Comparison of ENCODE assay signal across 19 cellular contexts in the genomic region with DNA sequence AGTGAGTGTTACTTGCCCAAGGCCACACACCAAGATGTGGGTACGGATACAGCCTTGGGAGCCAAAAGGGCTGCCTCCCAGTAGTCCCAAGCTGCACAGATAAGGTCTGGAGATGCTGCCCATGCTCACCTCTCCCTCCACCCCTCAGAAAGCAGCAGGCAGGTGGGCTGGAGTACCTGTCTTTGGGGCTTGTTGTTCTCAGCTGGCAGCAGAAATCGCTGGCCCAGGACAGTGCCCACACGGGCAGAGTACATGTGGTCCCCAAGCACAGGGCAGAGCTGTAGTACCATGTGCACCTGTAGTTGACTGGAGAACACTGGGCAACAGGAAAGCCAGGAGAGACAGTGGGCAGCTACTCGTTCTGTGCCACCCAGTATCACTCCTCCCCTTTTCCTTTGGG. TPM values are rescaled to one million over a fixed set of nuclear protein-coding genes. Genes with fewer than 3 reads are reported as not detected.
DNase-seq lines count a peak whose midpoint lies in the region; ATAC-seq and TF ChIP-seq lines count a peak whose summit lies in the region.
"Had no signal": no experiment of that assay in that cellular context is flagged by ENCODE, and none has a peak within 500 bp of the region (broad histone marks: within the 10 kb centered on the region; RNA-seq: fewer than 3 reads in every experiment).

No MANE protein-coding gene starts in this region.

- in situ Hi-C loops in transverse colon (cut with MboI; ENCODE audit: low pct_ligation_motif_present in 1 of 4, low pct_unique_long_range_greater_than_20kb in 1 of 4, low sequenced_read_pairs in 3 of 4): no loop called here

- no peaks in the 10 kb centered on the region for H3K9me3 ChIP-seq in Loucy (ENCODE audit: insufficient read depth, low read depth, low read length)
- H3K9me3 ChIP-seq in transverse colon: no peaks in the 10 kb centered on the region

- no peaks in the 10 kb centered on the region for H3K27me3 Mint-ChIP-seq in activated naive CD4-positive, alpha-beta T cell treated with anti-CD3 and anti-CD28 coated beads for 36 hours (ENCODE audit: low read depth)
- no peaks in the 10 kb centered on the region for H3K27me3 Mint-ChIP-seq in natural killer cell (ENCODE audit: low read depth in 2 of 2)
- no peaks in the 10 kb centered on the region for H3K27me3 Mint-ChIP-seq in activated CD8-positive, alpha-beta T cell treated with anti-CD3 and anti-CD28 coated beads for 36 hours
- H3K27me3 Mint-ChIP-seq: CD4-positive, alpha-beta T cell had no signal

- peak overlapping the region; percentile 39 for H3K27ac Mint-ChIP-seq in activated naive CD4-positive, alpha-beta T cell treated with anti-CD3 and anti-CD28 coated beads for 36 hours
- H3K27ac Mint-ChIP-seq in natural killer cell: peak overlapping the region; percentile 23 to 35
- H3K27ac Mint-ChIP-seq in stimulated activated effector memory CD8-positive, alpha-beta T cell treated with anti-CD3 and anti-CD28 coated beads, Interleukin-12 subunit alpha, Interleukin-12 subunit beta, amount 100 ng/mL, for 72 hours: peak overlapping the region; percentile 91
- no peak overlapping the region for H3K27ac Mint-ChIP-seq in activated CD8-positive, alpha-beta T cell treated with anti-CD3 and anti-CD28 coated beads for 36 hours
- H3K27ac Mint-ChIP-seq: CD4-positive, alpha-beta T cell; GM23338 had no signal

- DNase-seq in activated naive CD4-positive, alpha-beta T cell treated with anti-CD3 and anti-CD28 coated beads for 36 hours: no peak
- DNase-seq in activated naive CD4-positive, alpha-beta T cell treated with anti-CD3 and anti-CD28 coated beads, Interleukin-2, amount 50 U/mL, for 16 hours: no peak
- no peak for DNase-seq in natural killer cell
- DNase-seq in stimulated activated effector memory CD8-positive, alpha-beta T cell treated with anti-CD3 and anti-CD28 coated beads, Interleukin-12 subunit alpha, Interleukin-12 subunit beta, amount 100 ng/mL, for 72 hours (ENCODE audit: low spot score in 2 of 2): no peak
- no peak for DNase-seq in NCI-H82 treated with DMSO at 0.1 percent for 48 hours (lab: John Stamatoyannopoulos, UW; ENCODE audit: unreplicated experiment)
- no peak for DNase-seq in transverse colon
- DNase-seq in activated CD8-positive, alpha-beta T cell treated with anti-CD3 and anti-CD28 coated beads for 36 hours: no peak
- DNase-seq: C1 segment of cervical spinal cord; Calu3; CD4-positive, alpha-beta T cell; DMS 273 treated with DMSO at 0.1 percent for 48 hours; H7; IMR-90 had no signal

- ATAC-seq in natural killer cell: no peak
- no peak for ATAC-seq in stimulated activated effector memory CD8-positive, alpha-beta T cell treated with anti-CD3 and anti-CD28 coated beads, Interleukin-12 subunit alpha, Interleukin-12 subunit beta, amount 100 ng/mL, for 72 hours
- ATAC-seq in activated CD8-positive, alpha-beta T cell treated with anti-CD3 and anti-CD28 coated beads for 36 hours: no peak
- ATAC-seq: GM12878, GM23338 had no signal

- 82% methylated on average over 4 of the region's 4 CpGs; no CpG with 5 or more reads in 1 of the 2 donors for WGBS in transverse colon (ENCODE audit: low coverage in 1 of 2), 2 donors

- H3F3A ChIP-seq in Loucy (ENCODE audit: low read depth): no peaks in the 10 kb centered on the region

- TF ChIP-seq POLR2A in transverse colon (IDR thresholded peaks at IDR 0.05): no peak

- intact Hi-C loops in activated naive CD4-positive, alpha-beta T cell treated with anti-CD3 and anti-CD28 coated beads for 36 hours (cut with micrococcal nuclease): no loop called here
- intact Hi-C loops in natural killer cell (cut with micrococcal nuclease): no loop called here
- intact Hi-C loops in transverse colon (cut with DNase I; ENCODE audit: low total_unique reads): no loop called here
- intact Hi-C loops in activated CD8-positive, alpha-beta T cell treated with anti-CD3 and anti-CD28 coated beads for 36 hours (cut with micrococcal nuclease): no loop called here

- CTCF ChIA-PET in activated naive CD4-positive, alpha-beta T cell treated with anti-CD3 and anti-CD28 coated beads for 36 hours (lab: Charles Lee): interaction anchor here (0.6 to 0.7 kb wide), 3 partner anchors 11 to 420 kb away, joined by 3 to 5 read pairs (median 4); no protein-coding TSS in a partner anchor
- CTCF ChIA-PET in activated CD8-positive, alpha-beta T cell treated with anti-CD3 and anti-CD28 coated beads for 36 hours (lab: Charles Lee): interaction anchor here (2.5 kb wide), 1 partner anchor 11 kb away, joined by 7 read pairs; no protein-coding TSS in a partner anchor

- no peaks in the 10 kb centered on the region for H4K20me1 ChIP-seq in Loucy (ENCODE audit: insufficient read depth, low read length, poor library complexity, severe bottlenecking)

- H2AFZ ChIP-seq in Loucy (ENCODE audit: low read length): no peak overlapping the region
- H2AFZ ChIP-seq: GM23338 had no signal

- peaks cover 23% of the 10 kb centered on the region; the same call in 1 of the 2 replicates for H3K36me3 ChIP-seq in Loucy (ENCODE audit: insufficient read depth, low read length)
- H3K36me3 ChIP-seq in transverse colon: peaks cover 0 to 18% (median 2%) of the 10 kb centered on the region in 4 donors

- H3K4me1 ChIP-seq in Loucy (ENCODE audit: insufficient read depth, low read length, poor library complexity, severe bottlenecking) (peaks cover 19% of the 10 kb centered on the region), transverse colon (peaks cover 0 to 11% (median 7%) of the 10 kb centered on the region in 4 donors)

- H3K27ac ChIP-seq in transverse colon: no peak overlapping the region
- H3K27ac ChIP-seq: 22Rv1 had no signal

- peaks cover 18% of the 10 kb centered on the region for H3K4me1 Mint-ChIP-seq in activated naive CD4-positive, alpha-beta T cell treated with anti-CD3 and anti-CD28 coated beads for 36 hours (ENCODE audit: low read depth)
- peaks cover 18 to 25% of the 10 kb centered on the region in 2 donors for H3K4me1 Mint-ChIP-seq in natural killer cell
- peaks cover 24% of the 10 kb centered on the region for H3K4me1 Mint-ChIP-seq in stimulated activated effector memory CD8-positive, alpha-beta T cell treated with anti-CD3 and anti-CD28 coated beads, Interleukin-12 subunit alpha, Interleukin-12 subunit beta, amount 100 ng/mL, for 72 hours
- H3K4me1 Mint-ChIP-seq in activated CD8-positive, alpha-beta T cell treated with anti-CD3 and anti-CD28 coated beads for 36 hours (ENCODE audit: low read depth): peaks cover 13% of the 10 kb centered on the region

- TF ChIP-seq EP300 in transverse colon (IDR thresholded peaks at IDR 0.05; ENCODE audit: low read depth): no peak

- H3K79me2 ChIP-seq in Loucy (ENCODE audit: insufficient read depth, low read length): peaks cover 10% of the 10 kb centered on the region; the same call in 1 of the 2 replicates

- H3K4me3 Mint-ChIP-seq in activated naive CD4-positive, alpha-beta T cell treated with anti-CD3 and anti-CD28 coated beads for 36 hours: no peak overlapping the region
- H3K4me3 Mint-ChIP-seq in natural killer cell: no peak overlapping the region
- H3K4me3 Mint-ChIP-seq in stimulated activated effector memory CD8-positive, alpha-beta T cell treated with anti-CD3 and anti-CD28 coated beads, Interleukin-12 subunit alpha, Interleukin-12 subunit beta, amount 100 ng/mL, for 72 hours: no peak overlapping the region
- H3K4me3 Mint-ChIP-seq in activated CD8-positive, alpha-beta T cell treated with anti-CD3 and anti-CD28 coated beads for 36 hours: no peak overlapping the region
- H3K4me3 Mint-ChIP-seq: CD4-positive, alpha-beta T cell; GM23338 had no signal

- H3K9me3 Mint-ChIP-seq in activated naive CD4-positive, alpha-beta T cell treated with anti-CD3 and anti-CD28 coated beads for 36 hours: no peaks in the 10 kb centered on the region
- no peaks in the 10 kb centered on the region for H3K9me3 Mint-ChIP-seq in natural killer cell
- no peaks in the 10 kb centered on the region for H3K9me3 Mint-ChIP-seq in stimulated activated effector memory CD8-positive, alpha-beta T cell treated with anti-CD3 and anti-CD28 coated beads, Interleukin-12 subunit alpha, Interleukin-12 subunit beta, amount 100 ng/mL, for 72 hours
- no peaks in the 10 kb centered on the region for H3K9me3 Mint-ChIP-seq in activated CD8-positive, alpha-beta T cell treated with anti-CD3 and anti-CD28 coated beads for 36 hours
- H3K9me3 Mint-ChIP-seq: CD4-positive, alpha-beta T cell; GM23338 had no signal

- H3K9ac ChIP-seq in Loucy (ENCODE audit: low read depth, low read length, poor library complexity, severe bottlenecking): peak overlapping the region; percentile 16

- H3K36me3 Mint-ChIP-seq in activated naive CD4-positive, alpha-beta T cell treated with anti-CD3 and anti-CD28 coated beads for 36 hours (ENCODE audit: low read depth): peaks cover 44% of the 10 kb centered on the region
- H3K36me3 Mint-ChIP-seq in natural killer cell: no peaks in the 10 kb centered on the region
- peaks cover 91% of the 10 kb centered on the region for H3K36me3 Mint-ChIP-seq in stimulated activated effector memory CD8-positive, alpha-beta T cell treated with anti-CD3 and anti-CD28 coated beads, Interleukin-12 subunit alpha, Interleukin-12 subunit beta, amount 100 ng/mL, for 72 hours
- H3K36me3 Mint-ChIP-seq in activated CD8-positive, alpha-beta T cell treated with anti-CD3 and anti-CD28 coated beads for 36 hours (ENCODE audit: low read depth): peaks cover 43% of the 10 kb centered on the region

- peak overlapping the region; percentile 41 for H3K4me2 ChIP-seq in Loucy (ENCODE audit: low read depth, low read length, poor library complexity, severe bottlenecking)
- H3K4me2 ChIP-seq: GM23338 had no signal

- H3K4me3 ChIP-seq in Loucy (ENCODE audit: low read length, poor library complexity, severe bottlenecking) (peak overlapping the region; percentile 9), transverse colon (no peak overlapping the region)
- H3K4me3 ChIP-seq: GM12878, GM23338 had no signal

- POLR2A ChIA-PET in activated CD8-positive, alpha-beta T cell treated with anti-CD3 and anti-CD28 coated beads for 36 hours (lab: Charles Lee): interaction anchor here (1.1 to 1.5 kb wide), 2 partner anchors 53 to 209 kb away, joined by 4 to 5 read pairs; no protein-coding TSS in a partner anchor

- no peak for TF ChIP-seq CTCF in Loucy (conservative IDR thresholded peaks at IDR 0.05; ENCODE audit: low read length)
- TF ChIP-seq CTCF in natural killer cell (IDR thresholded peaks at IDR 0.05): no peak
- TF ChIP-seq CTCF in transverse colon (IDR thresholded peaks at IDR 0.05): no peak
- TF ChIP-seq CTCF in activated CD8-positive, alpha-beta T cell treated with anti-CD3 and anti-CD28 coated beads for 36 hours (IDR thresholded peaks at IDR 0.05): no peak

- H3K27me3 ChIP-seq in Loucy (ENCODE audit: insufficient read depth, low read length, poor library complexity, severe bottlenecking) (no peaks in the 10 kb centered on the region), transverse colon (no peaks in the 10 kb centered on the region)

- H3K9me2 ChIP-seq in Loucy (replicated peaks; ENCODE audit: low read depth, low read length): no peaks in the 10 kb centered on the region

RNA-seq across cellular contexts. Expression of a gene that starts 5.0 kb away (rescaled TPM):
- 10 to 100 TPM; 82.0 to 83.7 TPM for total RNA-seq in activated naive CD4-positive, alpha-beta T cell treated with anti-CD3 and anti-CD28 coated beads for 36 hours
- total RNA-seq in natural killer cell: 10 to 100 TPM; 27.5 to 43.9 (median 30.9) TPM
- total RNA-seq in transverse colon: 10 to 100 TPM; 34.1 to 78.0 (median 43.9) TPM
- 10 to 100 TPM; 78.8 to 83.5 TPM for total RNA-seq in activated CD8-positive, alpha-beta T cell treated with anti-CD3 and anti-CD28 coated beads for 36 hours

RNA-seq across cellular contexts. Expression of a gene that starts 28.8 kb away (rescaled TPM):
- total RNA-seq in activated naive CD4-positive, alpha-beta T cell treated with anti-CD3 and anti-CD28 coated beads for 36 hours: 10 to 100 TPM; 46.3 to 47.1 TPM
- 100 to 1,000 TPM; 133 to 137 (median 136) TPM for total RNA-seq in natural killer cell
- 100 to 1,000 TPM in 2 of 4 donors, 10 to 100 TPM in 2; 47.4 to 352 (median 154) TPM for total RNA-seq in transverse colon
- 10 to 100 TPM; 52.4 to 61.1 TPM for total RNA-seq in activated CD8-positive, alpha-beta T cell treated with anti-CD3 and anti-CD28 coated beads for 36 hours

RNA-seq across cellular contexts. Expression of a gene that starts 41.2 kb away (rescaled TPM):
- not detected for total RNA-seq in activated naive CD4-positive, alpha-beta T cell treated with anti-CD3 and anti-CD28 coated beads for 36 hours
- total RNA-seq in natural killer cell: not detected
- 10 to 100 TPM in 3 of 4 donors, under 1 TPM in 1; 1.00 to 50.5 (median 48.0) TPM for total RNA-seq in transverse colon
- not detected for total RNA-seq in activated CD8-positive, alpha-beta T cell treated with anti-CD3 and anti-CD28 coated beads for 36 hours
- total RNA-seq: A673; CD4-positive, alpha-beta T cell; Daoy; GM12878; GM23338; H7; IMR-90 had no signal

RNA-seq across cellular contexts. Expression of a gene that starts 46.0 kb away (rescaled TPM):
- total RNA-seq in activated naive CD4-positive, alpha-beta T cell treated with anti-CD3 and anti-CD28 coated beads for 36 hours: 100 to 1,000 TPM; 141 to 144 TPM
- total RNA-seq in natural killer cell (100 to 1,000 TPM; 282 to 288 (median 285) TPM), transverse colon (100 to 1,000 TPM; 104 to 189 (median 143) TPM)
- total RNA-seq in activated CD8-positive, alpha-beta T cell treated with anti-CD3 and anti-CD28 coated beads for 36 hours: 100 to 1,000 TPM; 205 to 208 TPM

RNA-seq across cellular contexts. Expression of a gene that starts 46.6 kb away (rescaled TPM):
- total RNA-seq in activated naive CD4-positive, alpha-beta T cell treated with anti-CD3 and anti-CD28 coated beads for 36 hours: 10 to 100 TPM; 62.4 to 67.6 TPM
- total RNA-seq in natural killer cell (10 to 100 TPM; 59.2 to 73.7 (median 69.2) TPM), transverse colon (100 to 1,000 TPM in 2 of 4 donors, 10 to 100 TPM in 2; 53.7 to 504 (median 92.0) TPM)
- total RNA-seq in activated CD8-positive, alpha-beta T cell treated with anti-CD3 and anti-CD28 coated beads for 36 hours: 10 to 100 TPM; 57.5 to 58.3 TPM
